ENCODE assay signal across 23 cellular contexts in the genomic region with DNA sequence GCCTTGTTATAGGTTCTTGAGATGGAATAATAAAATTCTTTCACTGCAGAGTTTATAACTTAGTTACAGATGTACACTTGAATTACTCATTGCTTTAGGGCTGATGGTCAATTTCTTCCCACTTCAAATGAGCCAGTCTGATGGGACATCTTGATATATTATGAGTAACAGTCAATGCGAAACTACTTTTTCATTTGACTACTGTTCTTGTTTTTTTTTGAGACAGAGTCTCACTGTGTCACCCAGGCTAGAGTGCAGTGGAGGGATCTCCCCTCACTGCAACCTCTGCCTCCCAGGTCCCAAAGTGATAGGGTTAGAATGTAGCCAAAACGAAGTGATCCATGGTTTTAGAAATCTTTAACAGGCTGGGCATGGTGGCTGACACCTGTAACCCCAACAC. TPM values are rescaled to one million over a fixed set of nuclear protein-coding genes. Genes with fewer than 3 reads are reported as not detected.
DNase-seq lines count a peak whose midpoint lies in the region; ATAC-seq and TF ChIP-seq lines count a peak whose summit lies in the region.
"Had no signal": no experiment of that assay in that cellular context is flagged by ENCODE, and none has a peak within 500 bp of the region (broad histone marks: within the 10 kb centered on the region; RNA-seq: fewer than 3 reads in every experiment).

No MANE protein-coding gene starts in this region.

- H3K27me3 ChIP-seq in esophagus muscularis mucosa (no peaks in the 10 kb centered on the region), adrenal gland (no peaks in the 10 kb centered on the region)
- H3K27me3 ChIP-seq: SJSA1 had no signal

- peaks cover 3 to 4% of the 10 kb centered on the region in 2 donors for H3K36me3 Mint-ChIP-seq in activated T-cell treated with anti-CD3 and anti-CD28 coated beads, Interleukin-2, amount 50 U/mL, for 72 hours (ENCODE audit: insufficient read depth in 2 of 2)
- H3K36me3 Mint-ChIP-seq: CD4-positive, CD25-positive, alpha-beta regulatory T cell; IgD-negative memory B cell had no signal

- H3K36me3 ChIP-seq in esophagus muscularis mucosa (no peaks in the 10 kb centered on the region), adrenal gland (replicated peaks in 1 of 2) (no peaks in the 10 kb centered on the region)
- H3K36me3 ChIP-seq: SJSA1 had no signal

- peaks cover 8% of the 10 kb centered on the region for H3K27me3 Mint-ChIP-seq in activated T-cell treated with anti-CD3 and anti-CD28 coated beads, Interleukin-2, amount 50 U/mL, for 72 hours (ENCODE audit: low read depth)
- H3K27me3 Mint-ChIP-seq: IgD-negative memory B cell had no signal

- peak; percentile 68 to 75 for ATAC-seq in activated T-cell treated with anti-CD3 and anti-CD28 coated beads, Interleukin-2, amount 50 U/mL, for 72 hours (replicated peaks in 1 of 2)
- ATAC-seq in HG02610 (IDR thresholded peaks at IDR 0.05; ENCODE audit: unreplicated experiment) (peak; percentile 76), HG03565 (IDR thresholded peaks at IDR 0.05; ENCODE audit: unreplicated experiment) (peak; percentile 53), HG02970 (IDR thresholded peaks at IDR 0.05; ENCODE audit: low FRiP score, unreplicated experiment) (no peak)
- ATAC-seq: GM23338, Right ventricle myocardium inferior had no signal

- no peak for DNase-seq in activated T-cell treated with anti-CD3 and anti-CD28 coated beads, Interleukin-2, amount 50 U/mL, for 72 hours
- DNase-seq in activated T-cell treated with anti-CD3 and anti-CD28 coated beads, Interleukin-2, amount 50 U/mL, for 1 hour, result no peak
- peak; percentile 14 for DNase-seq in esophagus muscularis mucosa (ENCODE audit: extremely low spot score)
- no peak for DNase-seq in adrenal gland
- DNase-seq in KG1 (lab: John Stamatoyannopoulos, UW), result no peak
- DNase-seq: CD4-positive, CD25-positive, alpha-beta regulatory T cell; EL; GF-D8; HCEC 1CT; Karpas-422; NCI-H1694; NCI-H2081; NCI-H2171 treated with DMSO at 0.1 percent for 48 hours; NCI-H524 treated with DMSO at 0.1 percent for 48 hours; NCI-H82; OCI-M1 had no signal

- H3K4me3 ChIP-seq in esophagus muscularis mucosa (no peak overlapping the region), adrenal gland (no peak overlapping the region)
- H3K4me3 ChIP-seq: GM23338, SJSA1 had no signal

- TF ChIP-seq POLR2A in esophagus muscularis mucosa (IDR thresholded peaks at IDR 0.05; ENCODE audit: low read depth), result no peak
- no peak for TF ChIP-seq POLR2A in adrenal gland (IDR thresholded peaks at IDR 0.05)

- H3K27ac ChIP-seq in esophagus muscularis mucosa (replicated peaks in 1 of 4) (no peak overlapping the region), adrenal gland (no peak overlapping the region)
- H3K27ac ChIP-seq: SJSA1 had no signal

- TF ChIP-seq EP300 in esophagus muscularis mucosa (IDR thresholded peaks at IDR 0.05), result no peak

- peaks cover 7 to 13% (median 9%) of the 10 kb centered on the region in 4 donors for H3K4me1 ChIP-seq in esophagus muscularis mucosa
- peaks cover 0 to 3% of the 10 kb centered on the region in 2 donors for H3K4me1 ChIP-seq in adrenal gland (replicated peaks in 1 of 2)

- WGBS in esophagus muscularis mucosa, result 93% methylated on average over 2 of the region's 2 CpGs
- 84 to 96% (median 87%) methylated on average over 2 of the region's 2 CpGs for WGBS in adrenal gland, 4 donors

- H3K27ac Mint-ChIP-seq in activated T-cell treated with anti-CD3 and anti-CD28 coated beads, Interleukin-2, amount 50 U/mL, for 72 hours, result no peak overlapping the region
- H3K27ac Mint-ChIP-seq: GM23338, IgD-negative memory B cell had no signal

- H3K9me3 Mint-ChIP-seq in activated T-cell treated with anti-CD3 and anti-CD28 coated beads, Interleukin-2, amount 50 U/mL, for 72 hours, result peaks cover 1 to 4% of the 10 kb centered on the region in 2 donors
- H3K9me3 Mint-ChIP-seq: GM23338 had no signal

- no peaks in the 10 kb centered on the region for H3K9me3 ChIP-seq in esophagus muscularis mucosa
- H3K9me3 ChIP-seq in adrenal gland (replicated peaks in 1 of 3), result no peaks in the 10 kb centered on the region

- peaks cover 41% of the 10 kb centered on the region for H3K4me1 Mint-ChIP-seq in activated T-cell treated with anti-CD3 and anti-CD28 coated beads, Interleukin-2, amount 50 U/mL, for 72 hours (ENCODE audit: low read depth)

- TF ChIP-seq CTCF in esophagus muscularis mucosa (IDR thresholded peaks at IDR 0.05) (no peak), adrenal gland (IDR thresholded peaks at IDR 0.05) (no peak)

- intact Hi-C loops in esophagus muscularis mucosa (cut with DNase I) (loop anchor here (2.0 kb wide), 1 partner anchor 241 kb away; no protein-coding TSS in a partner anchor), adrenal gland (cut with DNase I) (no loop called here)

- H3K4me3 Mint-ChIP-seq in activated T-cell treated with anti-CD3 and anti-CD28 coated beads, Interleukin-2, amount 50 U/mL, for 72 hours, result no peak overlapping the region
- H3K4me3 Mint-ChIP-seq: CD4-positive, CD25-positive, alpha-beta regulatory T cell; GM23338; IgD-negative memory B cell had no signal

RNA-seq across cellular contexts. Expression of a gene that starts 57.1 kb away (rescaled TPM):
- 10 to 100 TPM; 10.4 to 11.3 TPM for total RNA-seq in activated T-cell treated with anti-CD3 and anti-CD28 coated beads, Interleukin-2, amount 50 U/mL, for 72 hours
- total RNA-seq in esophagus muscularis mucosa, result 10 to 100 TPM; 11.3 to 21.6 (median 19.4) TPM
- 100 to 1,000 TPM in 4 of 8 donors, 10 to 100 TPM in 4; 61.2 to 172 (median 111) TPM for total RNA-seq in adrenal gland
- polyA plus RNA-seq in adrenal gland, result 10 to 100 TPM; 79.2 to 96.4 (median 79.7) TPM
